Comparison of ENCODE assay signal across 8 cellular contexts in genomic region chr3:120595788-120596115, GRCh38. TPM values are rescaled to one million over a fixed set of nuclear protein-coding genes. Genes with fewer than 3 reads are reported as not detected.
DNase-seq lines count a peak whose midpoint lies in the region; ATAC-seq, FAIRE-seq and TF ChIP-seq lines count a peak whose summit lies in the region.

No MANE protein-coding gene starts in this region.

- H3K79me2 ChIP-seq in keratinocyte (ENCODE audit: control insufficient read depth, insufficient read depth, low read length), result peaks cover 25% of the 10 kb centered on the region

- H3K27me3 ChIP-seq in keratinocyte (ENCODE audit: control insufficient read depth, extremely low read depth, insufficient read depth, low read length) (peaks cover 3% of the 10 kb centered on the region), subcutaneous abdominal adipose tissue (ENCODE audit: control insufficient read depth in 5 of 5, insufficient read depth in 4 of 5, low read length in 5 of 5) (no peaks in the 10 kb centered on the region)

- H3K27ac Mint-ChIP-seq in T-helper 2 cell treated with Interferon-gamma antibody and Interleukin-4, amounts not matched to agents 5 μg/mL and 100 μg/mL, for 36 hours, result peak overlapping the region; percentile 94
- H3K27ac Mint-ChIP-seq in activated naive CD8-positive, alpha-beta T cell treated with anti-CD3 and anti-CD28 coated beads, Interleukin-2, amount 10 ng/mL, durations not matched to agents 7 days and 5 days, result peak overlapping the region; percentile 92

- H3K9ac ChIP-seq in keratinocyte (ENCODE audit: control insufficient read depth, extremely low read depth, insufficient read depth, low read length) (peak overlapping the region; percentile 93), subcutaneous abdominal adipose tissue (ENCODE audit: low read length in 5 of 5) (peak overlapping the region in 4 of 5 donors; percentile 96 to 99 (median 99))

- H3K4me1 Mint-ChIP-seq in T-helper 2 cell treated with Interferon-gamma antibody and Interleukin-4, amounts not matched to agents 5 μg/mL and 100 μg/mL, for 36 hours (ENCODE audit: low read depth), result peaks cover 10% of the 10 kb centered on the region
- H3K4me1 Mint-ChIP-seq in activated naive CD8-positive, alpha-beta T cell treated with anti-CD3 and anti-CD28 coated beads, Interleukin-2, amount 10 ng/mL, durations not matched to agents 7 days and 5 days, result peaks cover 11% of the 10 kb centered on the region

- no peak for TF ChIP-seq CTCF in keratinocyte (optimal IDR thresholded peaks at IDR 0.05 in 1 of 3, IDR thresholded peaks at IDR 0.05 in 1 of 3, conservative IDR thresholded peaks at IDR 0.05 in 1 of 3; ENCODE audit: extremely low read depth in 1 of 3, insufficient read depth in 2 of 3, low read length in 3 of 3)

- no peak for DNase-seq in T-helper 2 cell treated with Interferon-gamma antibody and Interleukin-4, amounts not matched to agents 5 μg/mL and 100 μg/mL, for 36 hours (ENCODE audit: low spot score)
- DNase-seq in T-helper 2 cell, result no peak
- DNase-seq in activated naive CD8-positive, alpha-beta T cell treated with anti-CD3 and anti-CD28 coated beads, Interleukin-2, amount 10 ng/mL, durations not matched to agents 7 days and 5 days, result no peak
- no peak for DNase-seq in keratinocyte (ENCODE audit: low read depth, low spot score)
- DNase-seq in foreskin melanocyte, result no peak
- DNase-seq in NCI-H774 (lab: John Stamatoyannopoulos, UW), result no peak

- H3K4me1 ChIP-seq in keratinocyte (ENCODE audit: control insufficient read depth, extremely low read depth, insufficient read depth, low read length) (no peaks in the 10 kb centered on the region), subcutaneous abdominal adipose tissue (ENCODE audit: control insufficient read depth in 5 of 5, insufficient read depth in 5 of 5, low read length in 5 of 5) (peaks cover 5 to 40% (median 34%) of the 10 kb centered on the region in 5 donors)

- ATAC-seq in activated naive CD8-positive, alpha-beta T cell treated with anti-CD3 and anti-CD28 coated beads, Interleukin-2, amount 10 ng/mL, durations not matched to agents 7 days and 5 days (ENCODE audit: low read depth), result no peak
- ATAC-seq in HG02840 (IDR thresholded peaks at IDR 0.05; ENCODE audit: low FRiP score, unreplicated experiment), result no peak

- POLR2A ChIA-PET in activated naive CD8-positive, alpha-beta T cell treated with anti-CD3 and anti-CD28 coated beads, Interleukin-2, amount 10 ng/mL, durations not matched to agents 7 days and 5 days (lab: Charles Lee), result interaction anchor here (1.0 to 3.6 kb wide), 7 partner anchors 9 to 501 kb away, joined by 3 to 27 read pairs (median 6); partner anchors contain the start of genes GSK3B, GTF2E1, LRRC58 and RABL3

- peak overlapping the region; percentile 97 for H2AFZ ChIP-seq in keratinocyte (ENCODE audit: control insufficient read depth, low read length)

- no peaks in the 10 kb centered on the region for H3K9me1 ChIP-seq in keratinocyte (ENCODE audit: control insufficient read depth, extremely low read depth, insufficient read depth, low read length)

- dilution Hi-C loops in keratinocyte (cut with MboI; ENCODE audit: extremely low pct_ligation_motif_present, low sequenced_read_pairs), result no loop called here

- FAIRE-seq in keratinocyte (lab: Jason Lieb, UNC), result no peak

- H3K4me2 ChIP-seq in keratinocyte (ENCODE audit: control insufficient read depth, extremely low read depth, insufficient read depth, low read depth, low read length), result peak overlapping the region; percentile 83

- peaks cover 20% of the 10 kb centered on the region for H3K27me3 Mint-ChIP-seq in T-helper 2 cell treated with Interferon-gamma antibody and Interleukin-4, amounts not matched to agents 5 μg/mL and 100 μg/mL, for 36 hours (ENCODE audit: low read depth)
- H3K27me3 Mint-ChIP-seq in activated naive CD8-positive, alpha-beta T cell treated with anti-CD3 and anti-CD28 coated beads, Interleukin-2, amount 10 ng/mL, durations not matched to agents 7 days and 5 days, result peaks cover 6% of the 10 kb centered on the region

- no peaks in the 10 kb centered on the region for H3K9me3 Mint-ChIP-seq in T-helper 2 cell treated with Interferon-gamma antibody and Interleukin-4, amounts not matched to agents 5 μg/mL and 100 μg/mL, for 36 hours
- H3K9me3 Mint-ChIP-seq in activated naive CD8-positive, alpha-beta T cell treated with anti-CD3 and anti-CD28 coated beads, Interleukin-2, amount 10 ng/mL, durations not matched to agents 7 days and 5 days, result no peaks in the 10 kb centered on the region

- peak overlapping the region; percentile 87 for H3K4me3 Mint-ChIP-seq in T-helper 2 cell treated with Interferon-gamma antibody and Interleukin-4, amounts not matched to agents 5 μg/mL and 100 μg/mL, for 36 hours
- H3K4me3 Mint-ChIP-seq in activated naive CD8-positive, alpha-beta T cell treated with anti-CD3 and anti-CD28 coated beads, Interleukin-2, amount 10 ng/mL, durations not matched to agents 7 days and 5 days, result peak overlapping the region; percentile 93

- H3K4me3 ChIP-seq in keratinocyte (ENCODE audit: control insufficient read depth in 2 of 3, extremely low read depth in 1 of 3, insufficient read depth in 2 of 3, low read depth in 1 of 3, low read length in 3 of 3) (peak overlapping the region; percentile 82 to 95 (median 95)), subcutaneous abdominal adipose tissue (ENCODE audit: low read depth in 1 of 5, low read length in 5 of 5) (peak overlapping the region; percentile 82 to 93 (median 85))

- H3K9me3 ChIP-seq in keratinocyte (ENCODE audit: control insufficient read depth, low read depth, low read length), result no peaks in the 10 kb centered on the region
- no peaks in the 10 kb centered on the region for H3K9me3 ChIP-seq in subcutaneous abdominal adipose tissue (ENCODE audit: control insufficient read depth in 5 of 5, low read length in 5 of 5)

- peaks cover 2 to 4% of the 10 kb centered on the region in 2 experiments for H3K36me3 ChIP-seq in keratinocyte (ENCODE audit: control insufficient read depth in 2 of 2, extremely low read depth in 1 of 2, insufficient read depth in 2 of 2, low read length in 2 of 2)
- H3K36me3 ChIP-seq in subcutaneous abdominal adipose tissue (ENCODE audit: control insufficient read depth in 5 of 5, insufficient read depth in 5 of 5, low read length in 5 of 5), result peaks cover 4 to 19% (median 9%) of the 10 kb centered on the region in 5 donors

- peak overlapping the region; percentile 88 for H3K27ac ChIP-seq in keratinocyte (ENCODE audit: control insufficient read depth, insufficient read depth, low read length)
- peak overlapping the region; percentile 95 for H3K27ac ChIP-seq in subcutaneous abdominal adipose tissue (ENCODE audit: low read depth, low read length)

- no peaks in the 10 kb centered on the region for H4K20me1 ChIP-seq in keratinocyte (ENCODE audit: control insufficient read depth, extremely low read depth, insufficient read depth, low read length)

- peaks cover 10% of the 10 kb centered on the region for H3K36me3 Mint-ChIP-seq in T-helper 2 cell treated with Interferon-gamma antibody and Interleukin-4, amounts not matched to agents 5 μg/mL and 100 μg/mL, for 36 hours (ENCODE audit: low read depth)
- peaks cover 7% of the 10 kb centered on the region for H3K36me3 Mint-ChIP-seq in activated naive CD8-positive, alpha-beta T cell treated with anti-CD3 and anti-CD28 coated beads, Interleukin-2, amount 10 ng/mL, durations not matched to agents 7 days and 5 days

RNA-seq across cellular contexts. Expression of gene NDUFB4, which starts 0.4 kb away (rescaled TPM):
- 100 to 1,000 TPM; 120 to 121 TPM for total RNA-seq in activated naive CD8-positive, alpha-beta T cell treated with anti-CD3 and anti-CD28 coated beads, Interleukin-2, amount 10 ng/mL, durations not matched to agents 7 days and 5 days
- polyA plus RNA-seq in keratinocyte, result 130 to 215 TPM (median 143 TPM) in 3 replicates
- polyA plus RNA-seq in keratinocyte (2011; ENCODE audit: low read depth), result 17.6 TPM
- polyA plus RNA-seq in keratinocyte (2011; cell fraction: cytosol; rRNA removed), result 231 and 237 TPM in 2 replicates
- 104 and 117 TPM in 2 replicates for polyA plus RNA-seq in keratinocyte (2011; cell fraction: nucleus; rRNA removed)
- polyA plus RNA-seq in keratinocyte (2012; ENCODE audit: low replicate concordance), result 122 and 192 TPM in 2 replicates
- polyA minus RNA-seq in keratinocyte, result 66.0 to 123 TPM (median 91.5 TPM) in 3 replicates
- 138 TPM for polyA minus RNA-seq in keratinocyte (2011; cell fraction: cytosol; rRNA and poly(A)+ RNA removed)
- polyA minus RNA-seq in keratinocyte (2011; cell fraction: nucleus; rRNA and poly(A)+ RNA removed), result 22.6 and 25.9 TPM in 2 replicates
